ENCODE assay signal across 21 cellular contexts in genomic region chr7:51700593-51701215, GRCh38.
DNase-seq lines count a peak whose midpoint lies in the region; ATAC-seq, FAIRE-seq and TF ChIP-seq lines count a peak whose summit lies in the region.
"Had no signal": no experiment of that assay in that cellular context is flagged by ENCODE, and none has a peak within 500 bp of the region (broad histone marks: within the 10 kb centered on the region; RNA-seq: fewer than 3 reads in every experiment).

No MANE protein-coding gene starts in this region.

- TF ChIP-seq POLR2A in HepG2 (IDR thresholded peaks at IDR 0.05; ENCODE audit: insufficient read depth in 1 of 2, low read depth in 2 of 2, low read length in 2 of 2), result no peak
- no peak for TF ChIP-seq POLR2A in right lobe of liver (IDR thresholded peaks at IDR 0.05)

- WGBS in HepG2 (ENCODE audit: low lambda C conversion rate), result 2% methylated on average over 3 of the region's 3 CpGs
- WGBS in right lobe of liver (ENCODE audit: insufficient coverage, low coverage, low lambda C conversion rate, missing lambda C conversion rate), result 62% methylated on average over 3 of the region's 3 CpGs

- FAIRE-seq in HepG2 (lab: Jason Lieb, UNC) (no peak), urothelium cell line (lab: Jason Lieb, UNC) (peak; percentile 86)
- FAIRE-seq: A549, H54, K562 had no signal

- no TSS peak for BruUV-seq in HepG2 (replicated peaks; lab: Mats Ljungman, UMichigan)

- TF ChIP-seq EP300 in HepG2 (IDR thresholded peaks at IDR 0.05; ENCODE audit: low read depth in 2 of 2, low read length in 2 of 2) (no peak), HepG2 (CRISPR knock-in tag; IDR thresholded peaks at IDR 0.05; ENCODE audit: borderline replicate concordance) (no peak)

- no peaks in the 10 kb centered on the region for H3K4me1 ChIP-seq in HepG2 (ENCODE audit: insufficient read depth, low read length)
- H3K4me1 ChIP-seq in right lobe of liver, result no peaks in the 10 kb centered on the region
- H3K4me1 ChIP-seq in upper lobe of right lung, result no peaks in the 10 kb centered on the region
- H3K4me1 ChIP-seq: A549, Caco-2 had no signal

- no peak for TF ChIP-seq RAD21 in HepG2 (CRISPR knock-in tag; IDR thresholded peaks at IDR 0.05)

- no peak overlapping the region for H3K27ac ChIP-seq in HepG2 (ENCODE audit: extremely low read length, insufficient read depth, low read length)
- H3K27ac ChIP-seq in right lobe of liver, result no peak overlapping the region
- H3K27ac ChIP-seq in upper lobe of right lung, result no peak overlapping the region
- H3K27ac ChIP-seq: 22Rv1, A549, C4-2B had no signal

- H3K27me3 ChIP-seq in HepG2 (ENCODE audit: control insufficient read depth in 1 of 2, insufficient read depth in 2 of 2, low read length in 2 of 2), result no peaks in the 10 kb centered on the region
- H3K27me3 ChIP-seq in right lobe of liver, result no peaks in the 10 kb centered on the region
- no peaks in the 10 kb centered on the region for H3K27me3 ChIP-seq in upper lobe of right lung

- no peak overlapping the region for H3K4me2 ChIP-seq in HepG2 (ENCODE audit: low read depth, low read length)
- H3K4me2 ChIP-seq: A549, GM23338 had no signal

- no peak overlapping the region for H2AFZ ChIP-seq in HepG2 (ENCODE audit: low read length)
- H2AFZ ChIP-seq: GM23338 had no signal

- POLR2A ChIA-PET in HepG2 (lab: Yijun Ruan, JAX), result no interaction called here

- no peak for ATAC-seq in HepG2
- ATAC-seq in right lobe of liver, result no peak
- ATAC-seq in GM18502 (IDR thresholded peaks at IDR 0.05; ENCODE audit: poor library complexity, unreplicated experiment), result no peak
- ATAC-seq in upper lobe of right lung, result no peak
- ATAC-seq: A549, GM23338, K562 had no signal

- CTCF ChIA-PET in HepG2 (lab: Yijun Ruan, JAX; ENCODE audit: low intra/inter-chr PET ratio, low total read pairs), result no interaction called here

- no peak for TF ChIP-seq CTCF in HepG2 (CRISPR knock-in tag; IDR thresholded peaks at IDR 0.05)
- TF ChIP-seq CTCF in right lobe of liver (IDR thresholded peaks at IDR 0.05), result no peak
- no peak for TF ChIP-seq CTCF in upper lobe of right lung (IDR thresholded peaks at IDR 0.05)

- no peak overlapping the region for H3K4me3 ChIP-seq in HepG2 (replicated peaks in 1 of 3; ENCODE audit: insufficient read depth in 1 of 3, low read depth in 2 of 3, low read length in 3 of 3)
- H3K4me3 ChIP-seq in right lobe of liver, result no peak overlapping the region
- H3K4me3 ChIP-seq in upper lobe of right lung, result no peak overlapping the region
- H3K4me3 ChIP-seq: A549, GM23338, K562 had no signal

- H3K36me3 ChIP-seq in HepG2 (replicated peaks in 1 of 2; ENCODE audit: control insufficient read depth in 1 of 2, insufficient read depth in 2 of 2, low read length in 2 of 2) (no peaks in the 10 kb centered on the region), right lobe of liver (no peaks in the 10 kb centered on the region), upper lobe of right lung (no peaks in the 10 kb centered on the region)

- H3K79me2 ChIP-seq in HepG2 (ENCODE audit: insufficient read depth, low read length), result no peaks in the 10 kb centered on the region

- in situ Hi-C loops in HepG2 (cut with HindIII; ENCODE audit: extremely low pct_ligation_motif_present, low pct_unique_long_range_greater_than_20kb), result no loop called here

- intact Hi-C loops in HepG2 (cut with micrococcal nuclease; ENCODE audit: unreplicated experiment) (no loop called here), right lobe of liver (cut with DNase I) (no loop called here), upper lobe of right lung (cut with DNase I) (no loop called here)

- no peaks in the 10 kb centered on the region for H4K20me1 ChIP-seq in HepG2 (ENCODE audit: insufficient read depth, low read length)

- DNase-seq in HepG2 (ENCODE audit: low spot score) (no peak), right lobe of liver (no peak), NCI-H2171 (lab: John Stamatoyannopoulos, UW) (peak; percentile 11), NCI-H82 (lab: John Stamatoyannopoulos, UW) (peak; percentile 47), urothelium cell line (ENCODE audit: low spot score) (no peak), upper lobe of right lung (no peak), NCI-H1092 treated with DMSO at 0.1 percent for 48 hours (lab: John Stamatoyannopoulos, UW) (no peak)
- DNase-seq: AML-193; Caco-2; CD4-positive, alpha-beta T cell; DMS153; DMS79; GDM1; HCEC 1CT had no signal

- no peak overlapping the region for H3K9ac ChIP-seq in HepG2 (ENCODE audit: insufficient read depth, low read depth, low read length)

- H3K9me3 ChIP-seq in HepG2 (ENCODE audit: low read length) (peaks cover 18% of the 10 kb centered on the region), right lobe of liver (no peaks in the 10 kb centered on the region), upper lobe of right lung (peaks cover 6% of the 10 kb centered on the region)
- H3K9me3 ChIP-seq: A549, Caco-2 had no signal

TF ChIP-seq in HepG2, 621 proteins besides CTCF, POLR2A, EP300 and RAD21:
- TF ChIP-seq ZNF652 (CRISPR knock-in tag; IDR thresholded peaks at IDR 0.05; ENCODE audit: borderline replicate concordance, low read depth) (no peak), ZSCAN22 (CRISPR knock-in tag; IDR thresholded peaks at IDR 0.05) (no peak), KDM1A (CRISPR knock-in tag; IDR thresholded peaks at IDR 0.05) (no peak), ZNF207 (IDR thresholded peaks at IDR 0.05; ENCODE audit: borderline replicate concordance) (no peak), CEBPB (IDR thresholded peaks at IDR 0.05; ENCODE audit: borderline replicate concordance, low read depth, low read length) (peak; percentile 30; the same call in 1 of the 2 replicates), ATF4 (CRISPR knock-in tag; IDR thresholded peaks at IDR 0.05) (no peak), ZNF331 (CRISPR knock-in tag; IDR thresholded peaks at IDR 0.05) (no peak), ATF7 (IDR thresholded peaks at IDR 0.05) (peak; percentile 49), ATF7 (CRISPR knock-in tag; IDR thresholded peaks at IDR 0.05) (no peak), ZNF788 (CRISPR knock-in tag; IDR thresholded peaks at IDR 0.05; ENCODE audit: borderline replicate concordance) (no peak), ZNF160 (CRISPR knock-in tag; IDR thresholded peaks at IDR 0.05) (no peak)
TF ChIP-seq in HepG2: peak in this region for 2.

Comparison
In these comparisons a context has a peak if more than half of its experiments do, and no peak if none do; other contexts are left out.
1. DNase-seq: peak in NCI-H2171 (single experiment) and NCI-H82 (single experiment); none in HepG2 (single experiment), right lobe of liver (0 of 3), urothelium cell line (single experiment), upper lobe of right lung (single experiment) and NCI-H1092 treated with DMSO at 0.1 percent for 48 hours (single experiment).